8 cellular contexts compared by ENCODE assay signal in the genomic region with DNA sequence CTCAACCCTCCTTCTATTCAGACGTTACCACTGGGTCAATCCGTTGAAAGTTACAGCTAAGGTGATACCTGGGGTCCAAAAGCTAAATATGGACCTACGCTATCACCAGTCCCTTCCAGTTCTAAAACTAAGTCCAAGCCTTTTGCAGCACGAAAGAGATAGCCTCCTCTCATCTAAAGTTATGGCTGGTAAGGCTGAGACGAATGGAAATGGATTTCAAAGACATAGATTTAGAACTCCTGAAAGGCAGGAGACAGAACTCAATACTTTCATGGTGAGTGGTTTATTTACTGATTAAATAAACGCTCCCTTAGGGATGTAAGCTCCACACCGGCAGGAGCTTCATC. TPM values are rescaled to one million over a fixed set of nuclear protein-coding genes. Genes with fewer than 3 reads are reported as not detected.
DNase-seq lines count a peak whose midpoint lies in the region; FAIRE-seq lines count a peak whose summit lies in the region.

No MANE protein-coding gene starts in this region.

- peak overlapping the region; percentile 94 to 100 (median 99) for H3K27ac Mint-ChIP-seq in IgD-negative memory B cell

- H3K4me1 Mint-ChIP-seq in IgD-negative memory B cell, result peaks cover 26 to 54% (median 43%) of the 10 kb centered on the region in 3 donors

- H3K9me3 Mint-ChIP-seq in IgD-negative memory B cell, result no peaks in the 10 kb centered on the region

- no peak for FAIRE-seq in HTR-8/SVneo (lab: Jason Lieb, UNC)

- H3K4me3 ChIP-seq in ACC112 (ENCODE audit: low read depth, low read length) (peak overlapping the region; percentile 98), muscle layer of duodenum (ENCODE audit: low read depth in 1 of 2, low read length in 2 of 2) (peak overlapping the region; percentile 77 to 90)

- peaks cover 5% of the 10 kb centered on the region for H3K36me3 Mint-ChIP-seq in IgD-negative memory B cell

- DNase-seq in caudate nucleus (lab: John Stamatoyannopoulos, UW), result no peak
- DNase-seq in NCI-H446 treated with DMSO at 0.1 percent for 48 hours (lab: John Stamatoyannopoulos, UW), result no peak
- no peak for DNase-seq in DMS153 (lab: John Stamatoyannopoulos, UW)
- DNase-seq in activated CD4-positive, alpha-beta T cell treated with anti-CD3 and anti-CD28 coated beads, Interleukin-2, amount 50 U/mL, for 1 hour, result no peak
- DNase-seq in HTR-8/SVneo (ENCODE audit: insufficient read length, low spot score), result no peak

- H3K27me3 Mint-ChIP-seq in IgD-negative memory B cell, result no peaks in the 10 kb centered on the region

- H3K27ac ChIP-seq in ACC112 (ENCODE audit: low read depth, low read length), result peak overlapping the region; percentile 71
- peak overlapping the region; percentile 96 for H3K27ac ChIP-seq in caudate nucleus (ENCODE audit: low read depth, low read length)
- H3K27ac ChIP-seq in muscle layer of duodenum (ENCODE audit: low read length), result peak overlapping the region; percentile 98

- H3K79me2 ChIP-seq in ACC112 (ENCODE audit: control insufficient read depth, insufficient read depth, low read length, unreplicated experiment), result peaks cover 59% of the 10 kb centered on the region

- H3K36me3 ChIP-seq in ACC112 (ENCODE audit: insufficient read depth, low read length) (no peaks in the 10 kb centered on the region), muscle layer of duodenum (ENCODE audit: control insufficient read depth in 1 of 2, insufficient read depth in 2 of 2, low read length in 2 of 2) (no peaks in the 10 kb centered on the region)

- H2AFZ ChIP-seq in ACC112 (ENCODE audit: low read length, unreplicated experiment), result peak overlapping the region; percentile 64

- no peaks in the 10 kb centered on the region for H3K27me3 ChIP-seq in ACC112 (ENCODE audit: insufficient read depth, low read length)
- no peaks in the 10 kb centered on the region for H3K27me3 ChIP-seq in muscle layer of duodenum (ENCODE audit: low read depth, low read length)

- H3K4me3 Mint-ChIP-seq in IgD-negative memory B cell, result peak overlapping the region; percentile 91 to 100 (median 93)

- no peaks in the 10 kb centered on the region for H3K9me3 ChIP-seq in muscle layer of duodenum (ENCODE audit: control insufficient read depth in 1 of 2, low read length in 2 of 2)

- peaks cover 29% of the 10 kb centered on the region for H3K4me1 ChIP-seq in ACC112 (ENCODE audit: control insufficient read depth, insufficient read depth, low read length, unreplicated experiment)
- H3K4me1 ChIP-seq in muscle layer of duodenum (ENCODE audit: control insufficient read depth in 1 of 2, insufficient read depth in 2 of 2, low read length in 2 of 2), result peaks cover 24 to 29% of the 10 kb centered on the region in 2 donors

RNA-seq across cellular contexts. Expression of gene RIC1, which starts 0.8 kb away (rescaled TPM):
- 9.5 TPM for polyA plus RNA-seq in IgD-negative memory B cell
